ENCODE assay signal across 8 cellular contexts in the genomic region with DNA sequence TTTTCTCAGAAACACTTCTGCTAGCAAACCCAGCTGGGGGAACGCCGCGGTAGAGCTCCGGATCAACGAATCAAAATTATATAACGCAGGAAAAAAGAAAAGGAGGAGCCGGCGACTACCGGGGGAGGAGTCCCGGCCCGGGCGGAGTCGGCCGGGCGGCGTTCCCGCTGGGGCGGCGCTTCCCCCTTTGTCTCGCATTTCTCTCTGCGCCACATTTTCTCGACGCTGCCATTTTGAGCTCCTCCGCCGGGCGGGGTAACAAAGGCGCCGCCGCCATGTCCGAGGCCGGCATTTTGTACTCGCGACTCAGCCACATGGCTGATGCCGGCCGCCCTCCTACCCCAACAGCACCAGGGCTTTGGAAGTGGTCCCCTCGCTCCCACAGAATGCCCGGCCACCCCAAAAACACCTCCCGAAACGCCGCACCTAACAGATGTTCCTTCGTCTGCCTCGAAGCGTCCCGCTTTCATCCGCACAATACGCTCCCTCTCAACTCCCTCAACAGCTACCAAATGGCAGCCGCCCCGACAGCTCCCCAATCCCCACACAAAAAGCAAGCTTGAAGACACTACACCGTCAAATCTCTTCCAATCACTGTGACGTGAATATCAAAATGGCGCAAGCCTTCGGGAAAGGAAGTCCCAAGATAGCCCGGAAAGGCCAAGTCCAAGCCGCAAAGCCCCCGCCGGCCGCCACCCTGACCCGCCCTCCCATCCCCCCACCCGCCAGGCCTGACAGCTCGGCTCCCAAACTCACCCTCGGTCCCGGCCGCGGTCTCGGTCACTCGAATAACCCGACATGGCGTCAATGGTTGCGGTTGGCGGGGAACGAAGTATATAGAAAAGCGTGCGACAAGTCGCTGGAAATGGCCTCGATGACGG. TPM values are rescaled to one million over a fixed set of nuclear protein-coding genes. Genes with fewer than 3 reads are reported as not detected.
DNase-seq lines count a peak whose midpoint lies in the region; ATAC-seq and TF ChIP-seq lines count a peak whose summit lies in the region.

No MANE protein-coding gene starts in this region.

- ATAC-seq in GM21786 (IDR thresholded peaks at IDR 0.05; ENCODE audit: unreplicated experiment) (peak; percentile 23), T-helper 17 cell (peak; percentile 37), left ventricle myocardium superior (peak; percentile 75), upper lobe of left lung (ENCODE audit: low FRiP score in 2 of 2) (peak; percentile 83 to 90)

- H3K4me3 ChIP-seq in prostate gland (peak overlapping the region; percentile 94 to 98), upper lobe of left lung (peak overlapping the region; percentile 66 to 88 (median 78))

- no peak for TF ChIP-seq CTCF in C4-2B (conservative IDR thresholded peaks at IDR 0.05)
- TF ChIP-seq CTCF in prostate gland (IDR thresholded peaks at IDR 0.05) = peak in 2 of 4 experiments; percentile 27 to 46
- peak in 4 of 6 experiments; percentile 27 to 46 (median 40) for TF ChIP-seq CTCF in upper lobe of left lung (IDR thresholded peaks at IDR 0.05)

- WGBS in prostate gland = under 1% methylated on average over 72 of the region's 76 CpGs
- 0% methylated on average over 53 to 71 of the region's 76 CpGs for WGBS in upper lobe of left lung, 2 donors

- no peaks in the 10 kb centered on the region for H3K27me3 Mint-ChIP-seq in T-helper 17 cell

- intact Hi-C loops in left ventricle myocardium superior (cut with micrococcal nuclease) = no loop called here
- intact Hi-C loops in prostate gland (cut with DNase I) = loop anchor here (10.0 kb wide), 1 partner anchor 181 kb away; no protein-coding TSS in a partner anchor

- peaks cover 64% of the 10 kb centered on the region for H3K4me1 Mint-ChIP-seq in T-helper 17 cell

- H3K27ac ChIP-seq in C4-2B (peak overlapping the region; percentile 98), angular gyrus (ENCODE audit: low read depth, low read length) (peak overlapping the region; percentile 99), prostate gland (peak overlapping the region; percentile 99), upper lobe of left lung (peak overlapping the region; percentile 99 to 100 (median 100))

- H3K27ac Mint-ChIP-seq in T-helper 17 cell = peak overlapping the region; percentile 100

- H3K4me3 Mint-ChIP-seq in T-helper 17 cell = peak overlapping the region; percentile 99

- peaks cover 7% of the 10 kb centered on the region for H3K4me1 ChIP-seq in prostate gland (replicated peaks)
- H3K4me1 ChIP-seq in upper lobe of left lung = peaks cover 43 to 60% (median 53%) of the 10 kb centered on the region in 4 donors

- TF ChIP-seq EP300 in upper lobe of left lung (IDR thresholded peaks at IDR 0.05) = peak in 1 of 4 donors; percentile 49

- H3K9me3 ChIP-seq in T-helper 17 cell (ENCODE audit: control insufficient read depth, low read length, poor library complexity, severe bottlenecking) = no peaks in the 10 kb centered on the region
- H3K9me3 ChIP-seq in prostate gland = no peaks in the 10 kb centered on the region
- H3K9me3 ChIP-seq in upper lobe of left lung = no peaks in the 10 kb centered on the region

- peaks cover 20% of the 10 kb centered on the region for H3K36me3 Mint-ChIP-seq in T-helper 17 cell (ENCODE audit: low read depth)

- peak; percentile 77 for DNase-seq in NCI-H146 treated with DMSO at 0.1 percent for 48 hours (lab: John Stamatoyannopoulos, UW; ENCODE audit: unreplicated experiment)
- peak; percentile 67 to 76 (median 74) for DNase-seq in T-helper 17 cell
- peak; percentile 95 for DNase-seq in left ventricle myocardium superior
- DNase-seq in prostate gland (ENCODE audit: low spot score) = peak; percentile 91
- DNase-seq in upper lobe of left lung = peak; percentile 91 to 96

- TF ChIP-seq POLR2A in prostate gland (IDR thresholded peaks at IDR 0.05) (peak; percentile 85), upper lobe of left lung (IDR thresholded peaks at IDR 0.05) (peak in 3 of 4 donors; percentile 54 to 76 (median 65))

- peaks cover 18 to 20% of the 10 kb centered on the region in 2 donors for H3K36me3 ChIP-seq in prostate gland
- H3K36me3 ChIP-seq in upper lobe of left lung = peaks cover 40 to 55% (median 50%) of the 10 kb centered on the region in 4 donors

- H3K27me3 ChIP-seq in prostate gland (replicated peaks; ENCODE audit: insufficient read depth) = no peaks in the 10 kb centered on the region
- H3K27me3 ChIP-seq in upper lobe of left lung = no peaks in the 10 kb centered on the region

RNA-seq across cellular contexts. Expression of a gene that starts 0.5 kb away (rescaled TPM):
- total RNA-seq in T-helper 17 cell (1,000 to 10,000 TPM; 2,533 to 2,679 TPM), left ventricle myocardium superior (333 TPM), prostate gland (1,000 to 10,000 TPM; 1,009 to 1,102 TPM), upper lobe of left lung (1,000 to 10,000 TPM in 1 of 6 donors, 100 to 1,000 TPM in 5; 554 to 1,286 (median 754) TPM)

RNA-seq across cellular contexts. Expression of a gene that starts 1.2 kb away (rescaled TPM):
- total RNA-seq in T-helper 17 cell (100 to 1,000 TPM; 130 to 143 TPM), left ventricle myocardium superior (11.1 TPM), prostate gland (10 to 100 TPM; 26.8 to 50.6 TPM), upper lobe of left lung (100 to 1,000 TPM in 1 of 6 donors, 10 to 100 TPM in 5; 24.3 to 168 (median 35.7) TPM)

RNA-seq across cellular contexts. Expression of a gene that starts 8.7 kb away (rescaled TPM):
- total RNA-seq in T-helper 17 cell (10 to 100 TPM; 37.1 to 39.0 TPM), left ventricle myocardium superior (5.9 TPM), prostate gland (1 to 10 TPM; 5.3 to 9.7 TPM), upper lobe of left lung (10 to 100 TPM in 5 of 6 donors, 1 to 10 TPM in 1; 4.1 to 25.2 (median 12.6) TPM)

RNA-seq across cellular contexts. Expression of a gene that starts 56.6 kb away (rescaled TPM):
- total RNA-seq in T-helper 17 cell = 1 to 10 TPM; 1.0 to 1.4 TPM
- 3.4 TPM for total RNA-seq in left ventricle myocardium superior
- 1 to 10 TPM in 1 of 2 donors, under 1 TPM in 1; 0.77 to 4.3 TPM for total RNA-seq in prostate gland
- 10 to 100 TPM in 3 of 6 donors, 1 to 10 TPM in 3; 6.3 to 22.9 (median 10.2) TPM for total RNA-seq in upper lobe of left lung

Comparison
In these comparisons a context has a peak if more than half of its experiments do, and no peak if none do; other contexts are left out.
1. Peak in every context shown above with its lines: DNase-seq, ATAC-seq, H3K4me3 ChIP-seq and H3K27ac ChIP-seq.
2. ATAC-seq: peak in every context shown above with its lines; median percentile 86 in upper lobe of left lung; 75 in left ventricle myocardium superior; 37 in T-helper 17 cell; 23 in GM21786.